Comparison of ENCODE assay signal across 8 cellular contexts in the genomic region with DNA sequence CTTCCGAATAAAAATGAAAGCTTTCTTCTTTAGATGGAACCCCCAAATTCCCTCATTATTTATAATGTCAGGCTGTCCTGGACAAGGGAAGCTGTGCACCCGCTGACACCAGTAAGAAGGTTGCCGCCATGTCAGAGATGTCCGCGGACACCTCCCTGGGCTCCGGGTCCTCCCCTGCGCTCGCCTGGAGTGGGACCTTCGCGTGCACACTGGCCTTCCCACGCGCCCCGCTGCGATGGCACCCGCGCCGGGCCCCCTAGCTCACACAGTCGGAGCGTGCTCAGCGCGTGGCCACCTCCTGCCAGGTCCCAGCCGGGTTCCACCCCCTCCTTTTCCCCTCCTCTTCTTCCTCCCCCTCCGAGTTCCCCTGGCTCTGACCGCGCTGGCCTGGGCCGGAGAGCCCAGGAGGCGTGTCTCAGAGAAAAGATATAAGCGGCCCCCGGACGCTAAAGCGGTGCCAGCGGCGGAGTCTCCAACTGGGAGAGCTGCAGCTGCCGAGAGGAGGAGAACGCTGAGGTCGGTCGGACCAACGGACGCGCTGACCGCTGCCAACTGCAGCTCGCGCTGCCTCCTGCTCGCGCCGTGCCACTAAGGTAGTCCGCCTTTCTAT. TPM values are rescaled to one million over a fixed set of nuclear protein-coding genes. Genes with fewer than 3 reads are reported as not detected.
A peak's percentile ranks its signal among the peaks of the same experiment; 100 is the strongest.
DNase-seq lines count a peak whose midpoint lies in the region; ATAC-seq, FAIRE-seq and TF ChIP-seq lines count a peak whose summit lies in the region.

A gene with protein sequence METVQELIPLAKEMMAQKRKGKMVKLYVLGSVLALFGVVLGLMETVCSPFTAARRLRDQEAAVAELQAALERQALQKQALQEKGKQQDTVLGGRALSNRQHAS (plus strand): TSS at position 456 of the 610 bp plus-strand sequence. CDS start 273 bp downstream, outside the sequence.

- peak within 1 kb of the TSS; percentile 80 to 83 for H3K4me3 Mint-ChIP-seq in activated T-cell treated with anti-CD3 and anti-CD28 coated beads, Interleukin-2, amount 50 U/mL, for 72 hours

- no peaks in the 10 kb centered on the region for H3K36me3 ChIP-seq in fibroblast of lung (ENCODE audit: control insufficient read depth, insufficient read depth, low read length)
- no peaks in the 10 kb centered on the region for H3K36me3 ChIP-seq in thyroid gland

- peaks cover 3 to 4% of the 10 kb centered on the region in 2 donors for H3K9me3 Mint-ChIP-seq in activated T-cell treated with anti-CD3 and anti-CD28 coated beads, Interleukin-2, amount 50 U/mL, for 72 hours

- WGBS in thyroid gland, 2 donors: 2 to 3% methylated on average over 40 to 42 of the region's 47 CpGs

- no peak within 1 kb of the TSS for H3K27ac ChIP-seq in fibroblast of lung (ENCODE audit: insufficient read depth, low read length)
- peak within 1 kb of the TSS in 1 of 3 donors; percentile 47 for H3K27ac ChIP-seq in thyroid gland

- peak in 1 of 2 donors; percentile 62 for TF ChIP-seq POLR2A in thyroid gland (IDR thresholded peaks at IDR 0.05)

- H3K4me2 ChIP-seq in fibroblast of lung (ENCODE audit: extremely low read depth, insufficient read depth, low read length): peak within 1 kb of the TSS; percentile 93

- FAIRE-seq in HTR-8/SVneo (lab: Jason Lieb, UNC): no peak

- peaks cover 79% of the 10 kb centered on the region for H3K4me1 Mint-ChIP-seq in activated T-cell treated with anti-CD3 and anti-CD28 coated beads, Interleukin-2, amount 50 U/mL, for 72 hours (ENCODE audit: low read depth)

- ATAC-seq in activated T-cell treated with anti-CD3 and anti-CD28 coated beads, Interleukin-2, amount 50 U/mL, for 72 hours (replicated peaks in 1 of 2): peak; percentile 55 to 56
- no peak for ATAC-seq in HG03432 (IDR thresholded peaks at IDR 0.05; ENCODE audit: unreplicated experiment)

- peak within 1 kb of the TSS; percentile 10 for H3K9ac ChIP-seq in fibroblast of lung (ENCODE audit: insufficient read depth, low read length)

- H3K27ac Mint-ChIP-seq in activated T-cell treated with anti-CD3 and anti-CD28 coated beads, Interleukin-2, amount 50 U/mL, for 72 hours: peak within 1 kb of the TSS; percentile 83

- H3K9me3 ChIP-seq in fibroblast of lung (ENCODE audit: control insufficient read depth, insufficient read depth, low read depth, low read length) (no peaks in the 10 kb centered on the region), thyroid gland (no peaks in the 10 kb centered on the region)

- no peaks in the 10 kb centered on the region for H4K20me1 ChIP-seq in fibroblast of lung (ENCODE audit: control insufficient read depth, extremely low read depth, insufficient read depth, low read length)

- peaks cover 8 to 12% of the 10 kb centered on the region in 2 donors for H3K36me3 Mint-ChIP-seq in activated T-cell treated with anti-CD3 and anti-CD28 coated beads, Interleukin-2, amount 50 U/mL, for 72 hours (ENCODE audit: insufficient read depth in 2 of 2)

- peak in 10 of 14 donors; percentile 33 to 73 (median 53) for DNase-seq in C1 segment of cervical spinal cord (lab: John Stamatoyannopoulos, UW)
- peak; percentile 28 for DNase-seq in NCI-H1105 treated with DMSO at 0.1 percent for 48 hours (lab: John Stamatoyannopoulos, UW)
- peak; percentile 56 to 64 for DNase-seq in activated T-cell treated with anti-CD3 and anti-CD28 coated beads, Interleukin-2, amount 50 U/mL, for 72 hours
- DNase-seq in fibroblast of lung (ENCODE audit: low read depth in 2 of 2): peak; percentile 39 to 87
- peak; percentile 83 for DNase-seq in myocyte (ENCODE audit: low read depth)
- peak; percentile 60 to 61 for DNase-seq in thyroid gland
- no peak for DNase-seq in HTR-8/SVneo (ENCODE audit: insufficient read length, low spot score)

- peak within 1 kb of the TSS; percentile 90 for H2AFZ ChIP-seq in fibroblast of lung (ENCODE audit: low read length)

- intact Hi-C loops in thyroid gland (cut with DNase I): no loop called here

- peaks cover 9% of the 10 kb centered on the region for H3K4me1 ChIP-seq in fibroblast of lung (ENCODE audit: control insufficient read depth, extremely low read depth, insufficient read depth, low read length)
- peaks cover 4 to 17% of the 10 kb centered on the region in 2 donors for H3K4me1 ChIP-seq in thyroid gland

- no peaks in the 10 kb centered on the region for H3K27me3 ChIP-seq in fibroblast of lung (ENCODE audit: control insufficient read depth, insufficient read depth, low read length)
- no peaks in the 10 kb centered on the region for H3K27me3 ChIP-seq in thyroid gland

- peaks cover 55% of the 10 kb centered on the region for H3K27me3 Mint-ChIP-seq in activated T-cell treated with anti-CD3 and anti-CD28 coated beads, Interleukin-2, amount 50 U/mL, for 72 hours (ENCODE audit: low read depth)

- peak within 1 kb of the TSS; percentile 55 to 77 (median 64) for H3K4me3 ChIP-seq in fibroblast of lung (replicated peaks in 1 of 4; ENCODE audit: control extremely low read depth in 1 of 4, insufficient read depth in 1 of 4, low read depth in 3 of 4, low read length in 4 of 4)
- H3K4me3 ChIP-seq in thyroid gland (replicated peaks in 1 of 3): peak within 1 kb of the TSS; percentile 9 to 39 (median 36)

- TF ChIP-seq CTCF in fibroblast of lung (conservative IDR thresholded peaks at IDR 0.05 in 1 of 2, IDR thresholded peaks at IDR 0.05 in 1 of 2; ENCODE audit: low read depth in 1 of 2, low read length in 2 of 2): no peak
- no peak for TF ChIP-seq CTCF in thyroid gland (IDR thresholded peaks at IDR 0.05)

- H3K79me2 ChIP-seq in fibroblast of lung (ENCODE audit: control insufficient read depth, insufficient read depth, low read length): no peaks in the 10 kb centered on the region

RNA-seq across cellular contexts. Expression of the gene that starts here (rescaled TPM):
- total RNA-seq in activated T-cell treated with anti-CD3 and anti-CD28 coated beads, Interleukin-2, amount 50 U/mL, for 72 hours: 10 to 100 TPM in 1 of 2 donors, 1 to 10 TPM in 1; 9.6 to 25.9 TPM
- total RNA-seq in fibroblast of lung (79.1 and 180 TPM in 2 replicates), myocyte (0.37 and 0.57 TPM in 2 replicates), thyroid gland (10 to 100 TPM in 2 of 4 donors, 1 to 10 TPM in 2; 6.5 to 43.7 (median 10.7) TPM)
- 3.9 and 11.0 TPM in 2 replicates for polyA plus RNA-seq in fibroblast of lung
- 7.1 and 18.0 TPM in 2 replicates for polyA plus RNA-seq in fibroblast of lung (2012)
- 0.67 and 0.85 TPM in 2 replicates for polyA minus RNA-seq in fibroblast of lung (ENCODE audit: low replicate concordance)
- 0.48 TPM for polyA plus RNA-seq in myocyte (2012)

Comparison
In these comparisons a context has a peak if more than half of its experiments do, and no peak if none do; other contexts are left out.
1. Peak in DNase-seq in myocyte; RNA of the gene not detected or under 1 TPM.